21 cellular contexts compared by ENCODE assay signal in the genomic region with DNA sequence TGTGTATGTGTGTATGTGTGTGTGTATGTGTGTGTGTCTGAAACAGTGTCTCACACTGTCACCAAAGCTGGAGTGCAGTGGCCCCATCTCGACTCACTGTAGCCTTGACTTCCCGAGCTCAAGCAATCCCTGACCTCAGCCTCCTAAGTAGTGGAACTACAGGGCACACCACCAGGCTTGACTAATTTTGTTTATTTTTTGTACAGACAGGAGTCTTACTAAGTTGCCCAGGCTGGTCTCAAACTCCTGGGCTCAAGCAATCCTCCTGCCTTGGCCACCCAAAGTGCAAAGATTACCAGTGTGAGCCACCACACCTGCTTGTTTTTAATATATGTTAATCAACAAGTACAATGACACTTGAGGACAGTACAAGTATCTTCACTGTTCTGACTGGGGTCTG.
A peak's percentile ranks its signal among the peaks of the same experiment; 100 is the strongest.
DNase-seq lines count a peak whose midpoint lies in the region; TF ChIP-seq lines count a peak whose summit lies in the region.
"Had no signal": no experiment of that assay in that cellular context is flagged by ENCODE, and none has a peak within 500 bp of the region (broad histone marks: within the 10 kb centered on the region; RNA-seq: fewer than 3 reads in every experiment).

No MANE protein-coding gene starts in this region.

- 96% methylated on average over 2 of the region's 2 CpGs for WGBS in suprapubic skin

- H3K27ac ChIP-seq in BLaER1 (peak overlapping the region; percentile 52; the same call in 1 of the 2 replicates), SJCRH30 (peak overlapping the region; percentile 69), epithelial cell of prostate (peak overlapping the region; percentile 64), suprapubic skin (peak overlapping the region; percentile 86)
- H3K27ac ChIP-seq: KMS-11, Peyer's patch had no signal

- H3K4me3 Mint-ChIP-seq in activated T-helper 2 cell treated with anti-CD3 and anti-CD28 coated beads, Interferon-gamma antibody, Interleukin-2, Interleukin-4, amounts not matched to agents 10 μg/mL and 5 μg/mL and 100 μg/mL, durations not matched to agents 14 hours and 24 hours and 36 hours (ENCODE audit: low read depth) = no peak overlapping the region
- H3K4me3 Mint-ChIP-seq: B cell; CD4-positive, CD25-positive, alpha-beta regulatory T cell; GM23338 had no signal

- no peak overlapping the region for H3K27ac Mint-ChIP-seq in activated T-helper 2 cell treated with anti-CD3 and anti-CD28 coated beads, Interferon-gamma antibody, Interleukin-2, Interleukin-4, amounts not matched to agents 10 μg/mL and 5 μg/mL and 100 μg/mL, durations not matched to agents 14 hours and 24 hours and 36 hours
- H3K27ac Mint-ChIP-seq: B cell; CD4-positive, CD25-positive, alpha-beta regulatory T cell had no signal

- peak overlapping the region; percentile 62; the same call in 1 of the 2 replicates for H3K4me2 ChIP-seq in BLaER1
- H3K4me2 ChIP-seq: GM23338, KMS-11 had no signal

- intact Hi-C loops in activated T-helper 2 cell treated with anti-CD3 and anti-CD28 coated beads, Interferon-gamma antibody, Interleukin-2, Interleukin-4, amounts not matched to agents 10 μg/mL and 5 μg/mL and 100 μg/mL, durations not matched to agents 14 hours and 24 hours and 36 hours (cut with micrococcal nuclease) = no loop called here

- H3K4me1 ChIP-seq in BLaER1 (peaks cover 44% of the 10 kb centered on the region), SJCRH30 (peaks cover 41% of the 10 kb centered on the region), suprapubic skin (peaks cover 50% of the 10 kb centered on the region)

- no peaks in the 10 kb centered on the region for H3K36me3 ChIP-seq in BLaER1
- no peaks in the 10 kb centered on the region for H3K36me3 ChIP-seq in SJCRH30
- no peaks in the 10 kb centered on the region for H3K36me3 ChIP-seq in suprapubic skin
- H3K36me3 ChIP-seq: Peyer's patch had no signal

- H3K4me3 ChIP-seq in BLaER1 (no peak overlapping the region), SJCRH30 (no peak overlapping the region), suprapubic skin (no peak overlapping the region)
- H3K4me3 ChIP-seq: GM23338, Peyer's patch had no signal

- H3K9me3 ChIP-seq in BLaER1 (0 out of 2 replicates have a peak, but pooled peaks cover 4% of the 10 kb centered on the region), SJCRH30 (replicated peaks) (no peaks in the 10 kb centered on the region), suprapubic skin (no peaks in the 10 kb centered on the region)
- H3K9me3 ChIP-seq: Peyer's patch had no signal

- H3K4me1 Mint-ChIP-seq in activated T-helper 2 cell treated with anti-CD3 and anti-CD28 coated beads, Interferon-gamma antibody, Interleukin-2, Interleukin-4, amounts not matched to agents 10 μg/mL and 5 μg/mL and 100 μg/mL, durations not matched to agents 14 hours and 24 hours and 36 hours (ENCODE audit: low read depth) = no peaks in the 10 kb centered on the region
- H3K4me1 Mint-ChIP-seq: B cell; CD4-positive, CD25-positive, alpha-beta regulatory T cell had no signal

- TF ChIP-seq EP300 in suprapubic skin (IDR thresholded peaks at IDR 0.05) = no peak

- TF ChIP-seq POLR2A in suprapubic skin (IDR thresholded peaks at IDR 0.05) = no peak

- peak; percentile 53 to 70 for DNase-seq in SJCRH30
- no peak for DNase-seq in epithelial cell of prostate (ENCODE audit: low read depth, low spot score)
- DNase-seq in suprapubic skin (ENCODE audit: low spot score in 2 of 2) = no peak
- DNase-seq in activated T-helper 2 cell treated with anti-CD3 and anti-CD28 coated beads, Interferon-gamma antibody, Interleukin-2, Interleukin-4, amounts not matched to agents 10 μg/mL and 5 μg/mL and 100 μg/mL, durations not matched to agents 14 hours and 24 hours and 36 hours (ENCODE audit: low spot score) = no peak
- no peak for DNase-seq in kidney glomerular epithelial cell (lab: John Stamatoyannopoulos, UW)
- no peak for DNase-seq in CD1c-positive myeloid dendritic cell (ENCODE audit: extremely low spot score)
- DNase-seq: CD4-positive, CD25-positive, alpha-beta regulatory T cell; COR-L47; DMS 273 treated with DMSO at 0.1 percent for 48 hours; DMS79 treated with DMSO at 0.1 percent for 48 hours; IMR-90; NCI-H1694; NCI-H2081; NCI-H2171; NCI-H524 treated with DMSO at 0.1 percent for 48 hours; NCI-H82; Peyer's patch had no signal

- H3K9ac ChIP-seq in BLaER1 = no peak overlapping the region
- H3K9ac ChIP-seq: KMS-11 had no signal

- H4K20me1 ChIP-seq in BLaER1 = no peaks in the 10 kb centered on the region

- no peaks in the 10 kb centered on the region for H3K36me3 Mint-ChIP-seq in activated T-helper 2 cell treated with anti-CD3 and anti-CD28 coated beads, Interferon-gamma antibody, Interleukin-2, Interleukin-4, amounts not matched to agents 10 μg/mL and 5 μg/mL and 100 μg/mL, durations not matched to agents 14 hours and 24 hours and 36 hours (ENCODE audit: low read depth)
- H3K36me3 Mint-ChIP-seq: CD4-positive, CD25-positive, alpha-beta regulatory T cell had no signal

- no peaks in the 10 kb centered on the region for H3K27me3 Mint-ChIP-seq in activated T-helper 2 cell treated with anti-CD3 and anti-CD28 coated beads, Interferon-gamma antibody, Interleukin-2, Interleukin-4, amounts not matched to agents 10 μg/mL and 5 μg/mL and 100 μg/mL, durations not matched to agents 14 hours and 24 hours and 36 hours (ENCODE audit: low read depth)
- H3K27me3 Mint-ChIP-seq: B cell; CD4-positive, CD25-positive, alpha-beta regulatory T cell had no signal

- TF ChIP-seq CTCF in suprapubic skin (IDR thresholded peaks at IDR 0.05) = no peak

- H3K27me3 ChIP-seq in BLaER1 (no peaks in the 10 kb centered on the region), SJCRH30 (no peaks in the 10 kb centered on the region), suprapubic skin (no peaks in the 10 kb centered on the region)
- H3K27me3 ChIP-seq: Peyer's patch had no signal

- no peaks in the 10 kb centered on the region for H3K9me3 Mint-ChIP-seq in activated T-helper 2 cell treated with anti-CD3 and anti-CD28 coated beads, Interferon-gamma antibody, Interleukin-2, Interleukin-4, amounts not matched to agents 10 μg/mL and 5 μg/mL and 100 μg/mL, durations not matched to agents 14 hours and 24 hours and 36 hours
- H3K9me3 Mint-ChIP-seq: GM23338 had no signal

Comparison
In these comparisons a context has a peak if more than half of its experiments do, and no peak if none do; other contexts are left out.
1. DNase-seq: peak in SJCRH30 (2 of 2); none in epithelial cell of prostate (single experiment), suprapubic skin (0 of 2), activated T-helper 2 cell treated with anti-CD3 and anti-CD28 coated beads, Interferon-gamma antibody, Interleukin-2, Interleukin-4, amounts not matched to agents 10 μg/mL and 5 μg/mL and 100 μg/mL, durations not matched to agents 14 hours and 24 hours and 36 hours (single experiment), kidney glomerular epithelial cell (single experiment) and CD1c-positive myeloid dendritic cell (single experiment).
2. Peak in every context shown above with its lines, with median percentiles within 50 percentile points of each other: H3K27ac ChIP-seq.